ENCODE assay signal across 10 cellular contexts in the genomic region with DNA sequence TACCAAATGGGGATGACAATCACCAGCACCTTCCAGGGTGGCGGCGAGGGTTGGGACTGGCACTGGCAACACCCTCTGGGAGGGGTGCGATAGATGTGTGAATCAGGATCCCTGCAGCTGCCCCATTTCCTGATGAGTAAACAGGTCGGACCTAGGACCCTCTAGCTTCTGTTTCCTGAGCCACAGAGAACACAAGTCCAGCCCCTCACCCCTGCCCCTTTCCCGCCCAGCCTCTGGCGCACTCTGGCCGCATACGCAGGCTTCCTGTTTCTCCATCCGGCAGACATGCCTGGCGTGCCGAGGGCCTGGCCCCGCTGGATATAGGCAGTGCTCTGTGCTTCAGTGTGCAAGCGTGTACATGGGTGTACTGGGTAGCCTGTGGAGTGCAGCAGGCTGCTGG. TPM values are rescaled to one million over a fixed set of nuclear protein-coding genes. Genes with fewer than 3 reads are reported as not detected.
A peak's percentile ranks its signal among the peaks of the same experiment; 100 is the strongest.
DNase-seq lines count a peak whose midpoint lies in the region; FAIRE-seq and TF ChIP-seq lines count a peak whose summit lies in the region.
"Had no signal": no experiment of that assay in that cellular context is flagged by ENCODE, and none has a peak within 500 bp of the region (broad histone marks: within the 10 kb centered on the region; RNA-seq: fewer than 3 reads in every experiment).

No MANE protein-coding gene starts in this region.

- peak; percentile 64 to 80 for DNase-seq in Kasumi-1 (lab: John Stamatoyannopoulos, UW)
- DNase-seq in astrocyte of the hippocampus (ENCODE audit: low read depth, low spot score): peak; percentile 57
- DNase-seq in keratinocyte (ENCODE audit: low read depth, low spot score): no peak
- no peak for DNase-seq in suprapubic skin (ENCODE audit: low spot score in 2 of 2)
- DNase-seq in H4 (ENCODE audit: low spot score): no peak
- DNase-seq in amniotic stem cell (lab: John Stamatoyannopoulos, UW): no peak
- no peak for DNase-seq in activated CD4-positive, alpha-beta T cell treated with anti-CD3 and anti-CD28 coated beads for 4 hours
- no peak for DNase-seq in anterior cingulate cortex (lab: John Stamatoyannopoulos, UW)
- DNase-seq: NCI-H446 treated with DMSO at 0.1 percent for 48 hours had no signal

- H3K9ac ChIP-seq in keratinocyte (ENCODE audit: control insufficient read depth, extremely low read depth, insufficient read depth, low read length): peak overlapping the region; percentile 71

- H3K9me3 ChIP-seq in keratinocyte (ENCODE audit: control insufficient read depth, low read depth, low read length) (no peaks in the 10 kb centered on the region), suprapubic skin (no peaks in the 10 kb centered on the region)

- TF ChIP-seq CTCF in keratinocyte (optimal IDR thresholded peaks at IDR 0.05 in 1 of 3, IDR thresholded peaks at IDR 0.05 in 1 of 3, conservative IDR thresholded peaks at IDR 0.05 in 1 of 3; ENCODE audit: extremely low read depth in 1 of 3, insufficient read depth in 2 of 3, low read length in 3 of 3) (no peak), suprapubic skin (IDR thresholded peaks at IDR 0.05) (no peak)

- H3K9me1 ChIP-seq in keratinocyte (ENCODE audit: control insufficient read depth, extremely low read depth, insufficient read depth, low read length): no peaks in the 10 kb centered on the region

- H3K27me3 ChIP-seq in keratinocyte (ENCODE audit: control insufficient read depth, extremely low read depth, insufficient read depth, low read length) (no peaks in the 10 kb centered on the region), suprapubic skin (peaks cover 16% of the 10 kb centered on the region)

- H3K4me1 ChIP-seq in keratinocyte (ENCODE audit: control insufficient read depth, extremely low read depth, insufficient read depth, low read length) (peaks cover 33% of the 10 kb centered on the region), suprapubic skin (peaks cover 33% of the 10 kb centered on the region)

- WGBS in suprapubic skin: 12% methylated on average over 4 of the region's 13 CpGs

- H3K27ac ChIP-seq in keratinocyte (ENCODE audit: control insufficient read depth, insufficient read depth, low read length) (peak overlapping the region; percentile 97), suprapubic skin (peak overlapping the region; percentile 39)

- H3K36me3 ChIP-seq in keratinocyte (ENCODE audit: control insufficient read depth in 2 of 2, extremely low read depth in 1 of 2, insufficient read depth in 2 of 2, low read length in 2 of 2) (no peaks in the 10 kb centered on the region), suprapubic skin (no peaks in the 10 kb centered on the region)

- no peak for TF ChIP-seq POLR2A in suprapubic skin (IDR thresholded peaks at IDR 0.05)

- FAIRE-seq in keratinocyte (lab: Jason Lieb, UNC): peak; percentile 65
- FAIRE-seq: GM12892 had no signal

- no peaks in the 10 kb centered on the region for H3K79me2 ChIP-seq in keratinocyte (ENCODE audit: control insufficient read depth, insufficient read depth, low read length)

- H3K4me3 ChIP-seq in keratinocyte (ENCODE audit: control insufficient read depth in 2 of 3, extremely low read depth in 1 of 3, insufficient read depth in 2 of 3, low read depth in 1 of 3, low read length in 3 of 3): no peak overlapping the region
- H3K4me3 ChIP-seq in suprapubic skin: peak overlapping the region; percentile 5

- dilution Hi-C loops in keratinocyte (cut with MboI; ENCODE audit: extremely low pct_ligation_motif_present, low sequenced_read_pairs): no loop called here

- peak overlapping the region; percentile 90 for H3K4me2 ChIP-seq in keratinocyte (ENCODE audit: control insufficient read depth, extremely low read depth, insufficient read depth, low read depth, low read length)

- peak overlapping the region; percentile 10 for H2AFZ ChIP-seq in keratinocyte (ENCODE audit: control insufficient read depth, low read length)

- TF ChIP-seq EP300 in suprapubic skin (IDR thresholded peaks at IDR 0.05): no peak

- no peaks in the 10 kb centered on the region for H4K20me1 ChIP-seq in keratinocyte (ENCODE audit: control insufficient read depth, extremely low read depth, insufficient read depth, low read length)

RNA-seq across cellular contexts. Expression of a gene that starts 4.6 kb away (rescaled TPM):
- polyA plus RNA-seq in keratinocyte: 4.0 to 4.8 TPM (median 4.2 TPM) in 3 replicates
- polyA plus RNA-seq in keratinocyte (2011; ENCODE audit: low read depth): 2.2 TPM
- 1.6 and 1.7 TPM in 2 replicates for polyA plus RNA-seq in keratinocyte (2011; cell fraction: cytosol; rRNA removed)
- 17.9 and 18.0 TPM in 2 replicates for polyA plus RNA-seq in keratinocyte (2011; cell fraction: nucleus; rRNA removed)
- 1.1 and 2.6 TPM in 2 replicates for polyA plus RNA-seq in keratinocyte (2012; ENCODE audit: low replicate concordance)
- polyA minus RNA-seq in keratinocyte: 1.7 to 8.4 TPM (median 1.8 TPM) in 3 replicates
- not detected for polyA minus RNA-seq in keratinocyte (2011; cell fraction: cytosol; rRNA and poly(A)+ RNA removed)
- polyA minus RNA-seq in keratinocyte (2011; cell fraction: nucleus; rRNA and poly(A)+ RNA removed): 4.1 and 4.8 TPM in 2 replicates
- 1 to 10 TPM; 2.4 to 5.7 (median 3.8) TPM for total RNA-seq in suprapubic skin
- not detected in 2 replicates for total RNA-seq in H4 (2014; rRNA removed; shearing (Covaris generic))

RNA-seq across cellular contexts. Expression of a gene that starts 22.3 kb away (rescaled TPM):
- not detected in 3 replicates for polyA plus RNA-seq in keratinocyte
- not detected for polyA plus RNA-seq in keratinocyte (2011; ENCODE audit: low read depth)
- not detected in 2 replicates for polyA plus RNA-seq in keratinocyte (2011; cell fraction: cytosol; rRNA removed)
- 0.18 TPM in 1 of 2 replicates, not detected in the other for polyA plus RNA-seq in keratinocyte (2011; cell fraction: nucleus; rRNA removed)
- polyA plus RNA-seq in keratinocyte (2012; ENCODE audit: low replicate concordance): not detected in 2 replicates
- not detected in 3 replicates for polyA minus RNA-seq in keratinocyte
- not detected for polyA minus RNA-seq in keratinocyte (2011; cell fraction: cytosol; rRNA and poly(A)+ RNA removed)
- not detected in 2 replicates for polyA minus RNA-seq in keratinocyte (2011; cell fraction: nucleus; rRNA and poly(A)+ RNA removed)
- not detected for total RNA-seq in suprapubic skin
- not detected in 2 replicates for total RNA-seq in H4 (2014; rRNA removed; shearing (Covaris generic))

RNA-seq across cellular contexts. Expression of a gene that starts 37.5 kb away (rescaled TPM):
- 0.03 to 0.06 TPM (median 0.05 TPM) in 3 replicates for polyA plus RNA-seq in keratinocyte
- not detected for polyA plus RNA-seq in keratinocyte (2011; ENCODE audit: low read depth)
- not detected in 2 replicates for polyA plus RNA-seq in keratinocyte (2011; cell fraction: cytosol; rRNA removed)
- 0.07 TPM in 1 of 2 replicates, not detected in the other for polyA plus RNA-seq in keratinocyte (2011; cell fraction: nucleus; rRNA removed)
- not detected in 2 replicates for polyA plus RNA-seq in keratinocyte (2012; ENCODE audit: low replicate concordance)
- not detected in 3 replicates for polyA minus RNA-seq in keratinocyte
- not detected for polyA minus RNA-seq in keratinocyte (2011; cell fraction: cytosol; rRNA and poly(A)+ RNA removed)
- not detected in 2 replicates for polyA minus RNA-seq in keratinocyte (2011; cell fraction: nucleus; rRNA and poly(A)+ RNA removed)
- total RNA-seq in suprapubic skin: under 1 TPM in 1 of 4 donors, not detected in 3; 0.32 TPM
- total RNA-seq in H4 (2014; rRNA removed; shearing (Covaris generic)): 0.10 TPM in 1 of 2 replicates, not detected in the other

RNA-seq across cellular contexts. Expression of a gene that starts 39.2 kb away (rescaled TPM):
- not detected in 3 replicates for polyA plus RNA-seq in keratinocyte
- polyA plus RNA-seq in keratinocyte (2011; ENCODE audit: low read depth): not detected
- polyA plus RNA-seq in keratinocyte (2011; cell fraction: cytosol; rRNA removed): not detected in 2 replicates
- polyA plus RNA-seq in keratinocyte (2011; cell fraction: nucleus; rRNA removed): not detected in 2 replicates
- polyA plus RNA-seq in keratinocyte (2012; ENCODE audit: low replicate concordance): not detected in 2 replicates
- polyA minus RNA-seq in keratinocyte: not detected in 3 replicates
- not detected for polyA minus RNA-seq in keratinocyte (2011; cell fraction: cytosol; rRNA and poly(A)+ RNA removed)
- not detected in 2 replicates for polyA minus RNA-seq in keratinocyte (2011; cell fraction: nucleus; rRNA and poly(A)+ RNA removed)
- not detected for total RNA-seq in suprapubic skin
- total RNA-seq in H4 (2014; rRNA removed; shearing (Covaris generic)): not detected in 2 replicates

Comparison
In these comparisons a context has a peak if more than half of its experiments do, and no peak if none do; other contexts are left out.
1. DNase-seq: peak in Kasumi-1 (2 of 2) and astrocyte of the hippocampus (single experiment); none in keratinocyte (single experiment), suprapubic skin (0 of 2), H4 (single experiment), amniotic stem cell (single experiment), activated CD4-positive, alpha-beta T cell treated with anti-CD3 and anti-CD28 coated beads for 4 hours (0 of 2) and anterior cingulate cortex (0 of 58).